In the genomic region with DNA sequence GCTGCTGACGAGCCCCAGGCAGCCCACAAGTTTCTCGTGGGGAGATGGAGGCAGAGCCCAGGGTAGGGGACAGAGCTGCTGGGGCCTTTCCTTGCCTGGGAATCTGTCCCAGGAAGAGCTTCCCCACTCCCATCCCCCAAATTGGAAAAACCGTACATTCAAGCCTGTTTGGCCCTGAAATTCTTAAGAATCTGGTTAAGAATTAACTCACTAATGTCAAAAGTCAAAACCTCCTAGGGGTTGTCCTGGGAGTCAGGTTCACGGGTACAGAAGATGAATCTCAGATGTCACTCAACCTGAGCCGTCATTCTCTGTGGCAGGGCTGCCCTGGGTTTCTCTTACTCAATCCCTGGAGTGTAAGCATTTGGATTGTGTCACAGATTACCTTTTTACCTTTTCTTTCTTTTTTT, we compare ENCODE assay signal across 25 cellular contexts. TPM values are rescaled to one million over a fixed set of nuclear protein-coding genes. Genes with fewer than 3 reads are reported as not detected.
DNase-seq lines count a peak whose midpoint lies in the region; ATAC-seq, FAIRE-seq and TF ChIP-seq lines count a peak whose summit lies in the region.
"Had no signal": no experiment of that assay in that cellular context is flagged by ENCODE, and none has a peak within 500 bp of the region (broad histone marks: within the 10 kb centered on the region; RNA-seq: fewer than 3 reads in every experiment).

No MANE protein-coding gene starts in this region.

- no peaks in the 10 kb centered on the region for H4K20me1 ChIP-seq in GM12878 (ENCODE audit: control insufficient read depth, insufficient read depth)

- TF ChIP-seq CTCF in GM12878 (IDR thresholded peaks at IDR 0.05 in 2 of 3, conservative IDR thresholded peaks at IDR 0.05 in 1 of 3; ENCODE audit: control insufficient read depth in 2 of 3, extremely low read depth in 1 of 3, insufficient read depth in 1 of 3, low read depth in 3 of 3, low read length in 3 of 3) (no peak), progenitor cell of endocrine pancreas (IDR thresholded peaks at IDR 0.05; ENCODE audit: unreplicated experiment) (no peak), spleen (IDR thresholded peaks at IDR 0.05 in 8 of 11, conservative IDR thresholded peaks at IDR 0.05 in 3 of 11) (no peak)

- H3K36me3 Mint-ChIP-seq in progenitor cell of endocrine pancreas (ENCODE audit: insufficient read depth): no peaks in the 10 kb centered on the region
- H3K36me3 Mint-ChIP-seq: CD8-positive, alpha-beta T cell had no signal

- H2AFZ ChIP-seq in GM12878 (ENCODE audit: control insufficient read depth, low read depth, low read length): no peak overlapping the region
- H2AFZ ChIP-seq: GM23338 had no signal

- intact Hi-C loops in GM12878 (cut with micrococcal nuclease; ENCODE audit: unreplicated experiment): no loop called here
- intact Hi-C loops in spleen (cut with DNase I; ENCODE audit: low total_unique reads): no loop called here

- TF ChIP-seq POLR2A in GM12878 (IDR thresholded peaks at IDR 0.05; ENCODE audit: low read depth, low read length) (no peak), spleen (IDR thresholded peaks at IDR 0.05) (no peak)

- no peak for TF ChIP-seq EP300 in GM12878 (IDR thresholded peaks at IDR 0.05; ENCODE audit: borderline replicate concordance in 1 of 2, control insufficient read depth in 1 of 2, low read depth in 2 of 2, low read length in 2 of 2)

- FAIRE-seq in GM12878 (lab: Jason Lieb, UNC): no peak
- FAIRE-seq: GM18507 had no signal

- in situ Hi-C loops in GM12878 (cut with MboI): no loop called here

- WGBS in GM12878 (ENCODE audit: insufficient coverage, insufficient replicate concordance, low lambda C conversion rate, missing lambda C conversion rate): 42% methylated on average over 5 of the region's 5 CpGs
- WGBS in spleen, 5 donors: 73 to 83% (median 81%) methylated on average over 5 of the region's 5 CpGs

- RAD21 ChIA-PET in GM12878 (lab: Charles Lee; ENCODE audit: unreplicated experiment): interaction anchor here (1.0 kb wide), 1 partner anchor 34 kb away, joined by 3 read pairs; no protein-coding TSS in a partner anchor

- SMC1A ChIA-PET in GM12878 (lab: Charles Lee; ENCODE audit: uncharacterized antibody, unreplicated experiment): interaction anchor here (1.2 kb wide), 1 partner anchor 12 kb away, joined by 4 read pairs; no protein-coding TSS in a partner anchor

- no peak overlapping the region for H3K9ac ChIP-seq in GM12878 (ENCODE audit: control insufficient read depth, insufficient read depth, low read length)

- H3K27ac ChIP-seq in GM12878 (ENCODE audit: control insufficient read depth, insufficient read depth) (no peak overlapping the region), spleen (no peak overlapping the region)
- H3K27ac ChIP-seq: C4-2B had no signal

- ATAC-seq in GM12878 (no peak), left lobe of liver (peak; percentile 81), HG02938 (IDR thresholded peaks at IDR 0.05; ENCODE audit: unreplicated experiment) (no peak)
- ATAC-seq: CD8-positive, alpha-beta T cell; GM23338 had no signal

- peak overlapping the region; percentile 59 for H3K27ac Mint-ChIP-seq in progenitor cell of endocrine pancreas
- H3K27ac Mint-ChIP-seq: CD8-positive, alpha-beta T cell; GM23338; HFFc6 had no signal

- no peaks in the 10 kb centered on the region for H3K27me3 ChIP-seq in GM12878 (replicated peaks in 1 of 2; ENCODE audit: control insufficient read depth in 2 of 2, insufficient read depth in 2 of 2, low read length in 1 of 2)
- H3K27me3 ChIP-seq in spleen (replicated peaks in 1 of 7): no peaks in the 10 kb centered on the region

- CTCF ChIA-PET in GM12878 (lab: Yijun Ruan, JAX): interaction anchor here (1.0 to 3.1 kb wide), 5 partner anchors 17 to 481 kb away, joined by 3 to 14 read pairs (median 6); no protein-coding TSS in a partner anchor

- no peaks in the 10 kb centered on the region for H3K9me3 Mint-ChIP-seq in progenitor cell of endocrine pancreas (ENCODE audit: low read depth)
- H3K9me3 Mint-ChIP-seq: CD8-positive, alpha-beta T cell; GM23338; H9; HFFc6 had no signal

- no peak for TF ChIP-seq RAD21 in GM12878 (IDR thresholded peaks at IDR 0.05; ENCODE audit: insufficient read depth, low read depth, low read length)

- peaks cover 6% of the 10 kb centered on the region for H3K27me3 Mint-ChIP-seq in progenitor cell of endocrine pancreas
- H3K27me3 Mint-ChIP-seq: B cell had no signal

- H3K9me3 ChIP-seq in GM12878 (replicated peaks; ENCODE audit: control insufficient read depth, insufficient read depth, low read length): no peaks in the 10 kb centered on the region; the same call in 2 of the 3 replicates
- no peaks in the 10 kb centered on the region for H3K9me3 ChIP-seq in spleen
- H3K9me3 ChIP-seq: Caco-2 had no signal

- H3K4me1 ChIP-seq in GM12878 (ENCODE audit: control insufficient read depth, insufficient read depth, low read length): no peaks in the 10 kb centered on the region
- H3K4me1 ChIP-seq in spleen: peaks cover 0 to 23% (median 5%) of the 10 kb centered on the region in 6 donors

- no peaks in the 10 kb centered on the region for H3K79me2 ChIP-seq in GM12878 (ENCODE audit: control insufficient read depth, insufficient read depth, low read length)

- no TSS peak for BruUV-seq in GM12878 (replicated peaks; lab: Mats Ljungman, UMichigan)

- H3K4me1 Mint-ChIP-seq in progenitor cell of endocrine pancreas (ENCODE audit: low read depth): peaks cover 7% of the 10 kb centered on the region

- H3K36me3 ChIP-seq in GM12878 (ENCODE audit: control insufficient read depth in 2 of 2, insufficient read depth in 2 of 2, low read length in 1 of 2): no peaks in the 10 kb centered on the region
- peaks cover 0 to 22% (median 2%) of the 10 kb centered on the region in 6 donors for H3K36me3 ChIP-seq in spleen

- H3K4me3 ChIP-seq in GM12878: no peak overlapping the region
- H3K4me3 ChIP-seq in spleen: no peak overlapping the region
- H3K4me3 ChIP-seq: GM23338 had no signal

- H3K4me2 ChIP-seq in GM12878 (ENCODE audit: control insufficient read depth, insufficient read depth): no peak overlapping the region
- H3K4me2 ChIP-seq: GM23338 had no signal

- POLR2A ChIA-PET in GM12878 (lab: Charles Lee): interaction anchor here (1.0 kb wide), 1 partner anchor 70 kb away, joined by 3 read pairs; no protein-coding TSS in a partner anchor

- peak; percentile 77 for DNase-seq in HuH-7 (ENCODE audit: low spot score)
- no peak for DNase-seq in GM12878 (ENCODE audit: low read depth, low spot score)
- DNase-seq in left lobe of liver (ENCODE audit: low spot score): no peak
- DNase-seq in progenitor cell of endocrine pancreas (ENCODE audit: low spot score, unreplicated experiment): no peak
- DNase-seq in spleen: no peak
- no peak for DNase-seq in DMS153 (lab: John Stamatoyannopoulos, UW)
- DNase-seq: CD8-positive, alpha-beta T cell; H9; HFFc6; NCI-H1092 treated with DMSO at 0.1 percent for 48 hours; NCI-H1436; NCI-H187; NCI-H2081 treated with DMSO at 0.1 percent for 48 hours; NCI-H2171; NCI-H226; NCI-H510A; NCI-H69; RPMI8226; SHP77 had no signal

- H3K4me3 Mint-ChIP-seq in progenitor cell of endocrine pancreas (ENCODE audit: low read depth): no peak overlapping the region
- H3K4me3 Mint-ChIP-seq: B cell; CD8-positive, alpha-beta T cell; GM23338; H9; HFFc6 had no signal

RNA-seq across cellular contexts. Expression of a gene that starts 8.4 kb away (rescaled TPM):
- total RNA-seq in GM12878 (2013; cell fraction: nucleolus; rRNA removed): 0.84 and 0.91 TPM in 2 replicates
- total RNA-seq in GM12878 (2014; rRNA removed): 4.0 and 5.2 TPM in 2 replicates
- total RNA-seq in GM12878 (2014; rRNA removed; fragmentation: Illumina TruSeq; extraction: Trizol): 4.8 and 5.3 TPM in 2 replicates
- 4.6 and 5.0 TPM in 2 replicates for total RNA-seq in GM12878 (2021)
- polyA plus RNA-seq in GM12878 (2011; ENCODE audit: low read depth): 0.47 TPM
- polyA plus RNA-seq in GM12878 (2011; rRNA removed): 1.0 and 1.3 TPM in 2 replicates
- polyA plus RNA-seq in GM12878 (2011; cell fraction: cytosol; rRNA removed): 1.0 and 1.1 TPM in 2 replicates
- 0.42 and 0.48 TPM in 2 replicates for polyA plus RNA-seq in GM12878 (2011; cell fraction: nucleus; rRNA removed)
- polyA plus RNA-seq in GM12878 (2012): 0.46 and 0.51 TPM in 2 replicates
- polyA plus RNA-seq in GM12878 (2014; fragmentation: Illumina TruSeq; extraction: Trizol): 5.0 and 6.6 TPM in 2 replicates
- under 1 TPM; 0.52 to 0.95 TPM for polyA plus RNA-seq in GM12878 (2014; fragmentation: Nextera tagmentation; extraction: Ambion mirVana)
- 4.3 and 4.4 TPM in 2 replicates for polyA plus RNA-seq in GM12878 (2014; rRNA removed)
- polyA plus RNA-seq in GM12878 (2016; fragmentation: Nextera tagmentation; extraction: Ambion mirVana): 1 to 10 TPM; 3.8 to 4.2 TPM
- 0.51 and 0.72 TPM in 2 replicates for polyA minus RNA-seq in GM12878 (2011; rRNA and poly(A)+ RNA removed)
- not detected in 2 replicates for polyA minus RNA-seq in GM12878 (2011; cell fraction: cytosol; rRNA and poly(A)+ RNA removed)
- 0.12 and 0.19 TPM in 2 replicates for polyA minus RNA-seq in GM12878 (2011; cell fraction: nucleus; rRNA and poly(A)+ RNA removed)
- 49.9 TPM for total RNA-seq in left lobe of liver
- total RNA-seq in progenitor cell of endocrine pancreas: 9.7 and 9.8 TPM in 2 replicates
- total RNA-seq in spleen: 10 to 100 TPM; 26.7 to 80.0 (median 51.5) TPM
- polyA plus RNA-seq in spleen: 10 to 100 TPM; 14.3 to 58.6 (median 15.5) TPM

RNA-seq across cellular contexts. Expression of a gene that starts 49.5 kb away (rescaled TPM):
- total RNA-seq in GM12878 (2013; cell fraction: nucleolus; rRNA removed): 0.29 and 1.5 TPM in 2 replicates
- total RNA-seq in GM12878 (2014; rRNA removed): 1.9 and 3.4 TPM in 2 replicates
- 1.9 and 2.8 TPM in 2 replicates for total RNA-seq in GM12878 (2014; rRNA removed; fragmentation: Illumina TruSeq; extraction: Trizol)
- 2.6 and 3.1 TPM in 2 replicates for total RNA-seq in GM12878 (2021)
- polyA plus RNA-seq in GM12878 (2011; ENCODE audit: low read depth): 0.43 TPM
- 3.8 and 4.1 TPM in 2 replicates for polyA plus RNA-seq in GM12878 (2011; rRNA removed)
- polyA plus RNA-seq in GM12878 (2011; cell fraction: cytosol; rRNA removed): 1.8 and 1.9 TPM in 2 replicates
- polyA plus RNA-seq in GM12878 (2011; cell fraction: nucleus; rRNA removed): 4.5 and 5.6 TPM in 2 replicates
- polyA plus RNA-seq in GM12878 (2012): 0.69 and 1.8 TPM in 2 replicates
- 3.8 and 4.7 TPM in 2 replicates for polyA plus RNA-seq in GM12878 (2014; fragmentation: Illumina TruSeq; extraction: Trizol)
- 1 to 10 TPM; 2.8 to 4.5 TPM for polyA plus RNA-seq in GM12878 (2014; fragmentation: Nextera tagmentation; extraction: Ambion mirVana)
- 2.1 and 7.5 TPM in 2 replicates for polyA plus RNA-seq in GM12878 (2014; rRNA removed)
- polyA plus RNA-seq in GM12878 (2016; fragmentation: Nextera tagmentation; extraction: Ambion mirVana): 1 to 10 TPM; 3.6 to 5.5 TPM
- 1.3 and 1.8 TPM in 2 replicates for polyA minus RNA-seq in GM12878 (2011; rRNA and poly(A)+ RNA removed)
- polyA minus RNA-seq in GM12878 (2011; cell fraction: cytosol; rRNA and poly(A)+ RNA removed): 0.67 and 1.4 TPM in 2 replicates
- polyA minus RNA-seq in GM12878 (2011; cell fraction: nucleus; rRNA and poly(A)+ RNA removed): 2.3 and 2.7 TPM in 2 replicates
- total RNA-seq in left lobe of liver: 129 TPM
- 14.3 and 18.3 TPM in 2 replicates for total RNA-seq in progenitor cell of endocrine pancreas
- 10 to 100 TPM; 14.0 to 27.2 (median 16.3) TPM for total RNA-seq in spleen
- polyA plus RNA-seq in spleen: 1 to 10 TPM; 4.8 to 8.3 (median 6.1) TPM
- total RNA-seq: CD8-positive, alpha-beta T cell had no signal
